10 cellular contexts compared by ENCODE assay signal in genomic region chr11:13354335-13354734, GRCh38.
A peak's percentile ranks its signal among the peaks of the same experiment; 100 is the strongest.
DNase-seq lines count a peak whose midpoint lies in the region; ATAC-seq and TF ChIP-seq lines count a peak whose summit lies in the region.
"Had no signal": no experiment of that assay in that cellular context is flagged by ENCODE, and none has a peak within 500 bp of the region (broad histone marks: within the 10 kb centered on the region; RNA-seq: fewer than 3 reads in every experiment).

No MANE protein-coding gene starts in this region.

- H3K9ac ChIP-seq in SU-DHL-6 (ENCODE audit: low read length) = no peak overlapping the region

- CTCF ChIA-PET in T-cell (lab: Charles Lee) = interaction anchor here in 1 of 2 donors (0.6 kb wide), 1 partner anchor 1779 kb away, joined by 3 read pairs; no protein-coding TSS in a partner anchor

- intact Hi-C loops in left cardiac atrium (cut with DNase I) = no loop called here

- H3K27ac Mint-ChIP-seq in T-cell = peak overlapping the region in 1 of 2 donors; percentile 22

- H4K20me1 ChIP-seq in SU-DHL-6 (ENCODE audit: low read depth, low read length) = no peaks in the 10 kb centered on the region

- DNase-seq in HFF-Myc (ENCODE audit: extremely low read depth, low read depth) = no peak
- DNase-seq in iris pigment epithelial cell (ENCODE audit: low read depth) = peak; percentile 18
- DNase-seq in COLO668 (lab: John Stamatoyannopoulos, UW; ENCODE audit: unreplicated experiment) = no peak
- DNase-seq in LoVo (ENCODE audit: low spot score) = no peak
- DNase-seq in T-cell = no peak
- no peak for DNase-seq in left cardiac atrium
- DNase-seq: NCI-H524 treated with DMSO at 0.1 percent for 48 hours had no signal

- H3K9me3 ChIP-seq in SU-DHL-6 (ENCODE audit: insufficient read depth, low read length) = no peaks in the 10 kb centered on the region
- H3K9me3 ChIP-seq: neutrophil had no signal

- TF ChIP-seq CTCF in C4-2B (conservative IDR thresholded peaks at IDR 0.05) (peak; percentile 54), HFF-Myc (IDR thresholded peaks at IDR 0.05; ENCODE audit: low read depth, low read length, missing control alignments) (peak; percentile 30), SU-DHL-6 (IDR thresholded peaks at IDR 0.05; ENCODE audit: insufficient read depth, low read length, poor library complexity, severe bottlenecking) (peak; percentile 37)

- H3K9me2 ChIP-seq in SU-DHL-6 (replicated peaks; ENCODE audit: insufficient read depth, low read length) = no peaks in the 10 kb centered on the region

- no peak overlapping the region for H3K4me2 ChIP-seq in SU-DHL-6 (ENCODE audit: low read depth, low read length, poor library complexity, severe bottlenecking)

- no peaks in the 10 kb centered on the region for H3K27me3 ChIP-seq in SU-DHL-6 (ENCODE audit: low read length)
- H3K27me3 ChIP-seq: neutrophil had no signal

- no peaks in the 10 kb centered on the region for H3K27me3 Mint-ChIP-seq in T-cell

- POLR2A ChIA-PET in T-cell (lab: Charles Lee) = no interaction called here

- peaks cover 5 to 6% (median 6%) of the 10 kb centered on the region in 3 donors for H3K4me1 Mint-ChIP-seq in T-cell

- H3K4me3 Mint-ChIP-seq in T-cell = no peak overlapping the region

- no peaks in the 10 kb centered on the region for H3F3A ChIP-seq in SU-DHL-6 (ENCODE audit: insufficient read depth)

- H3K27ac ChIP-seq in C4-2B (no peak overlapping the region), SU-DHL-6 (ENCODE audit: low read depth, low read length) (no peak overlapping the region)
- H3K27ac ChIP-seq: neutrophil had no signal

- H3K9me3 Mint-ChIP-seq in T-cell = no peaks in the 10 kb centered on the region

- H3K36me3 Mint-ChIP-seq in T-cell = peaks cover 55% of the 10 kb centered on the region

- H2AFZ ChIP-seq in SU-DHL-6 (ENCODE audit: low read depth, low read length, severe bottlenecking) = peak overlapping the region; percentile 7

- H3K4me3 ChIP-seq in HFF-Myc (replicated peaks; ENCODE audit: low read depth, low read length) (no peak overlapping the region), SU-DHL-6 (ENCODE audit: insufficient read depth, low read length, poor library complexity, severe bottlenecking) (no peak overlapping the region)

- H3K79me2 ChIP-seq in SU-DHL-6 (ENCODE audit: insufficient read depth, low read length) = no peaks in the 10 kb centered on the region

- H3K36me3 ChIP-seq in SU-DHL-6 (ENCODE audit: low read length) = no peaks in the 10 kb centered on the region

- no peak for ATAC-seq in T-cell (replicated peaks in 1 of 4)
- no peak for ATAC-seq in left cardiac atrium
